1 cellular context compared by ENCODE assay signal in genomic region chr4:109846395-109847098, GRCh38.
TF ChIP-seq lines count a peak whose summit lies in the region.

No MANE protein-coding gene starts in this region.

TF ChIP-seq in H1, 55 proteins besides CTCF, POLR2A, EP300 and RAD21:
- TF ChIP-seq RFX5 (IDR thresholded peaks at IDR 0.05; ENCODE audit: borderline replicate concordance, low read depth, low read length) (no peak), SUZ12 (IDR thresholded peaks at IDR 0.05; ENCODE audit: low read length) (no peak), HDAC2 (IDR thresholded peaks at IDR 0.05; ENCODE audit: borderline replicate concordance in 1 of 2, low read depth in 2 of 2, low read length in 2 of 2) (no peak), NRF1 (IDR thresholded peaks at IDR 0.05; ENCODE audit: low read depth, low read length) (no peak), MAFK (IDR thresholded peaks at IDR 0.05; ENCODE audit: low read depth, low read length) (no peak), CBX5 (IDR thresholded peaks at IDR 0.05; ENCODE audit: low read depth, low read length) (no peak), CREB1 (IDR thresholded peaks at IDR 0.05) (no peak), CTBP2 (IDR thresholded peaks at IDR 0.05; ENCODE audit: borderline replicate concordance, insufficient read depth, insufficient read length, low read length) (no peak), TAF1 (IDR thresholded peaks at IDR 0.05; ENCODE audit: low read depth, low read length) (no peak), KDM4A (IDR thresholded peaks at IDR 0.05; ENCODE audit: low read depth, low read length, severe bottlenecking) (no peak), SAP30 (IDR thresholded peaks at IDR 0.05; ENCODE audit: insufficient read depth, insufficient replicate concordance, low read length) (no peak), HDAC6 (IDR thresholded peaks at IDR 0.05; ENCODE audit: low read depth, low read length) (no peak), PHF8 (conservative IDR thresholded peaks at IDR 0.05; ENCODE audit: low read depth, low read length) (no peak), CHD1 (IDR thresholded peaks at IDR 0.05; ENCODE audit: low read depth, low read length) (no peak), SP4 (IDR thresholded peaks at IDR 0.05; ENCODE audit: low read length) (no peak), ZNF274 (IDR thresholded peaks at IDR 0.05; ENCODE audit: borderline replicate concordance, extremely low read depth, low read length) (no peak)
- TF ChIP-seq, protein P1, sequence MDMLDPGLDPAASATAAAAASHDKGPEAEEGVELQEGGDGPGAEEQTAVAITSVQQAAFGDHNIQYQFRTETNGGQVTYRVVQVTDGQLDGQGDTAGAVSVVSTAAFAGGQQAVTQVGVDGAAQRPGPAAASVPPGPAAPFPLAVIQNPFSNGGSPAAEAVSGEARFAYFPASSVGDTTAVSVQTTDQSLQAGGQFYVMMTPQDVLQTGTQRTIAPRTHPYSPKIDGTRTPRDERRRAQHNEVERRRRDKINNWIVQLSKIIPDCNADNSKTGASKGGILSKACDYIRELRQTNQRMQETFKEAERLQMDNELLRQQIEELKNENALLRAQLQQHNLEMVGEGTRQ (IDR thresholded peaks at IDR 0.05; ENCODE audit: low read length), result no peak
